In genomic region chr6:151291145-151292055, GRCh38 we compare ENCODE assay signal across 8 cellular contexts. TPM values are rescaled to one million over a fixed set of nuclear protein-coding genes. Genes with fewer than 3 reads are reported as not detected.
A peak's percentile ranks its signal among the peaks of the same experiment; 100 is the strongest.
DNase-seq lines count a peak whose midpoint lies in the region; TF ChIP-seq lines count a peak whose summit lies in the region.

No MANE protein-coding gene starts in this region.

- 41 to 46% methylated on average over 11 of the region's 11 CpGs for WGBS in esophagus, 2 donors
- no CpG with 5 or more reads among the region's 11 CpGs for WGBS in mesendoderm (ENCODE audit: extremely low coverage, insufficient coverage, low lambda C conversion rate)
- WGBS in thyroid gland, 2 donors = 15 to 23% methylated on average over 6 to 11 of the region's 11 CpGs

- peaks cover 6% of the 10 kb centered on the region for H3K79me2 ChIP-seq in mesendoderm (ENCODE audit: control insufficient read depth, insufficient read depth, low read length)

- H3K27me3 ChIP-seq in esophagus (ENCODE audit: control insufficient read depth in 1 of 2, insufficient read depth in 2 of 2, low read length in 2 of 2) (no peaks in the 10 kb centered on the region), mesendoderm (ENCODE audit: insufficient read depth, low read length, poor library complexity) (no peaks in the 10 kb centered on the region), thyroid gland (no peaks in the 10 kb centered on the region)

- no peak overlapping the region for H4K5ac ChIP-seq in mesendoderm (ENCODE audit: low read length)

- H3K18ac ChIP-seq in mesendoderm (ENCODE audit: low read length) = no peak overlapping the region

- no peak overlapping the region for H3K4ac ChIP-seq in mesendoderm (ENCODE audit: low read depth, low read length)

- intact Hi-C loops in thyroid gland (cut with DNase I) = no loop called here

- H3K36me3 ChIP-seq in esophagus (ENCODE audit: control insufficient read depth in 2 of 2, insufficient read depth in 2 of 2, low read length in 1 of 2) (no peaks in the 10 kb centered on the region), mesendoderm (ENCODE audit: control insufficient read depth, insufficient read depth, low read length) (no peaks in the 10 kb centered on the region), thyroid gland (no peaks in the 10 kb centered on the region)

- peak; percentile 40 for DNase-seq in SK-N-DZ (ENCODE audit: low spot score)
- peak; percentile 71 for DNase-seq in mesendoderm
- DNase-seq in thyroid gland = peak; percentile 82 to 88
- DNase-seq in NK-92 treated with Interleukin-12 subunit alpha and Interleukin-12 subunit beta, amount 100 ng/mL, for 24 hours (lab: John Stamatoyannopoulos, UW) = no peak
- no peak for DNase-seq in T-helper 9 cell
- no peak for DNase-seq in stimulated activated CD4-positive, alpha-beta T cell treated with anti-CD3 and anti-CD28 coated beads, Interleukin-2, amount 100 ng/mL, for 48 hours
- no peak for DNase-seq in NCI-H226

- no peak overlapping the region for H2BK15ac ChIP-seq in mesendoderm (replicated peaks; ENCODE audit: low read depth)

- H3K23ac ChIP-seq in mesendoderm (ENCODE audit: low read length) = no peak overlapping the region

- peaks cover 0 to 2% of the 10 kb centered on the region in 2 donors for H3K4me1 ChIP-seq in esophagus (ENCODE audit: control insufficient read depth in 2 of 2, insufficient read depth in 2 of 2, low read length in 1 of 2)
- peaks cover 5% of the 10 kb centered on the region for H3K4me1 ChIP-seq in mesendoderm (ENCODE audit: control insufficient read depth, low read depth, low read length)
- H3K4me1 ChIP-seq in thyroid gland = peaks cover 31 to 74% of the 10 kb centered on the region in 2 donors

- H3K9ac ChIP-seq in mesendoderm (ENCODE audit: low read length) = no peak overlapping the region

- TF ChIP-seq CTCF in thyroid gland (IDR thresholded peaks at IDR 0.05) = no peak

- H3K9me3 ChIP-seq in esophagus (ENCODE audit: control insufficient read depth in 2 of 2, insufficient read depth in 1 of 2, low read depth in 1 of 2, low read length in 1 of 2) (no peaks in the 10 kb centered on the region), thyroid gland (no peaks in the 10 kb centered on the region)

- H2BK120ac ChIP-seq in mesendoderm (ENCODE audit: low read depth, low read length) = no peak overlapping the region

- H2AK5ac ChIP-seq in mesendoderm (ENCODE audit: low read length) = no peak overlapping the region

- peaks cover 9% of the 10 kb centered on the region for H3K79me1 ChIP-seq in mesendoderm (ENCODE audit: low read length)

- H3K27ac ChIP-seq in esophagus (ENCODE audit: low read depth in 2 of 2, low read length in 1 of 2) (peak overlapping the region; percentile 49 to 68), mesendoderm (ENCODE audit: low read depth, low read length) (peak overlapping the region; percentile 18), thyroid gland (peak overlapping the region; percentile 71 to 97 (median 92))

- TF ChIP-seq POLR2A in thyroid gland (IDR thresholded peaks at IDR 0.05) = peak in 1 of 2 donors; percentile 74

- H3K56ac ChIP-seq in mesendoderm (ENCODE audit: low read length) = no peak overlapping the region

- H3K4me3 ChIP-seq in esophagus (ENCODE audit: low read depth in 1 of 2, low read length in 2 of 2) (no peak overlapping the region), mesendoderm (ENCODE audit: low read length) (no peak overlapping the region), thyroid gland (replicated peaks in 1 of 3) (no peak overlapping the region)

- no peak overlapping the region for H4K8ac ChIP-seq in mesendoderm (ENCODE audit: low read depth, low read length)

- no peak overlapping the region for H3K4me2 ChIP-seq in mesendoderm (ENCODE audit: low read length)

- H2BK5ac ChIP-seq in mesendoderm (ENCODE audit: low read length) = no peak overlapping the region

RNA-seq across cellular contexts. Expression of gene AKAP12, which starts 51.6 kb away (rescaled TPM):
- polyA plus RNA-seq in SK-N-DZ (2014; cell fraction: cytosol; rRNA removed) = 57.6 and 58.4 TPM in 2 replicates
- polyA plus RNA-seq in SK-N-DZ (2014; cell fraction: nucleus; rRNA removed) = 40.2 and 47.6 TPM in 2 replicates
- polyA plus RNA-seq in esophagus = 1 to 10 TPM; 1.3 to 3.9 TPM
- polyA plus RNA-seq in mesendoderm (2013, experiment 1 of 2) = 33.8 TPM
- 34.4 TPM for polyA plus RNA-seq in mesendoderm (2013, experiment 2 of 2)
- total RNA-seq in thyroid gland = 100 to 1,000 TPM in 2 of 4 donors, 10 to 100 TPM in 2; 50.7 to 108 (median 79.4) TPM

Comparison
In these comparisons a context has a peak if more than half of its experiments do, and no peak if none do; other contexts are left out.
1. DNase-seq: peak in SK-N-DZ (single experiment), mesendoderm (single experiment) and thyroid gland (2 of 2); none in NK-92 treated with Interleukin-12 subunit alpha and Interleukin-12 subunit beta, amount 100 ng/mL, for 24 hours (single experiment), T-helper 9 cell (single experiment), stimulated activated CD4-positive, alpha-beta T cell treated with anti-CD3 and anti-CD28 coated beads, Interleukin-2, amount 100 ng/mL, for 48 hours (0 of 2) and NCI-H226 (single experiment).
2. H3K27ac ChIP-seq: peak in every context shown above with its lines; median percentile 92 in thyroid gland; 58 in esophagus; 18 in mesendoderm.